In the genomic region with DNA sequence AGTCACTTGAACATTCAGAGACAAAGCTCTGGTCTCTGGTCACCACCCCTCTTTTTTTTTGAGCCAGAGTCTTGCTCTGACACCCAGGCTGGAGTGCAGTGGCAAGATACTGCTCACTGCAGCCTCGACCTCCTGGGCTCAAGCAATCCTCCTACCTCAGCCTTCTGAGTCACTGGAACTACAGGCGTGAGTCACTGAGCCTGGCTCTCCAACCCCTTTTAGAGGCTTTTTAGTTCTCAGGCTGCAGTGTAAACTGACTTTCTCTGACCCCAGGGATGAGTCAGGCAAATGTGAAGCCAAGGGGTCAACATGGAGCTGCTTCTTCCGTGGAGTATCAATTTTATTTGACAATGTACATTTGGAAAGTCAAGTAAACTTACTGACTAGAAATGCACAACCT, we compare ENCODE assay signal across 10 cellular contexts.
DNase-seq lines count a peak whose midpoint lies in the region; ATAC-seq lines count a peak whose summit lies in the region.
"Had no signal": no experiment of that assay in that cellular context is flagged by ENCODE, and none has a peak within 500 bp of the region (broad histone marks: within the 10 kb centered on the region; RNA-seq: fewer than 3 reads in every experiment).

No MANE protein-coding gene starts in this region.

- DNase-seq in SIG-M5 treated with dmso at 0.1 percent for 504 hours (lab: John Stamatoyannopoulos, UW; ENCODE audit: unreplicated experiment) (peak; percentile 9), SIG-M5 (lab: John Stamatoyannopoulos, UW) (no peak), RKO (ENCODE audit: low spot score) (peak; percentile 85), fibroblast of gingiva (ENCODE audit: low read depth) (peak; percentile 41), left lobe of liver (ENCODE audit: low spot score) (no peak), NCI-H146 (lab: John Stamatoyannopoulos, UW) (no peak)
- DNase-seq in stimulated activated CD8-positive, alpha-beta memory T cell treated with anti-CD3 and anti-CD28 coated beads, Interleukin-15, amount 100 ng/mL, for 48 hours (ENCODE audit: low read depth in 2 of 2) = peak; percentile 17 to 30
- DNase-seq: 8988T had no signal

- no peak for ATAC-seq in left lobe of liver
- ATAC-seq in HG02885 (IDR thresholded peaks at IDR 0.05; ENCODE audit: poor library complexity, unreplicated experiment) = no peak
- ATAC-seq: GM12878 had no signal

Comparison
In these comparisons a context has a peak if more than half of its experiments do, and no peak if none do; other contexts are left out.
1. DNase-seq: peak in SIG-M5 treated with dmso at 0.1 percent for 504 hours (single experiment), RKO (single experiment), fibroblast of gingiva (single experiment) and stimulated activated CD8-positive, alpha-beta memory T cell treated with anti-CD3 and anti-CD28 coated beads, Interleukin-15, amount 100 ng/mL, for 48 hours (2 of 2); none in SIG-M5 (single experiment), left lobe of liver (single experiment) and NCI-H146 (single experiment).